1 cellular context compared by ENCODE assay signal in the genomic region with DNA sequence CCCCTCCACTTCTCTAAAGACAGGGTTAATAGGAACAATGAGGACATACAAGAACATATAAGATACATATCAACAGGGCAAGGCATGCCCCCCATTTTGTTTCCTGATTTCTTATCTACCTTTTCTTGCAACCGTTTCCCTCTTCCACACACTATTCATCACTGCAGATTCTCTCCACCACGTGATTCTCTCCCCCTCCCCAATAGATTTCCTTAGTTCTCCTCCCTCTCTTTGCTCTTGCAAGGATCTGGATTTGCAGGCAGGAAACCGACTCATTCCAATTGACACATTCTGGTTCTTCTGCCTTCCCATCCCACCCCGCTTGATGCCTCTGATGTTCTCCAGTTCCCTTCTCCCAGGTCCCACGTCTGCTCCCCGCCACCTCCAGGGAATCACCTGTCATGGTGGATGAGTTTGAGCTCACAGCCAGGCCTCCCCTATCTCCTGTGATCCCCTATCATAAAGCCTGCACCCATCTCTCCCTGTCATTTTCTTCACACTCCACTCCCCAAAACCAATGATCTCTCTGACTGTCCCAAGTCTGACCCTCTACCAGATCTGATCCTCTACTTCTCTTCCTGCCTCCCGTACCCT.
TF ChIP-seq lines count a peak whose summit lies in the region.

No MANE protein-coding gene starts in this region.

TF ChIP-seq in neural cell, 6 proteins besides CTCF, POLR2A, EP300 and RAD21:
- no peak for TF ChIP-seq TAF1 (IDR thresholded peaks at IDR 0.05; ENCODE audit: low read depth)
- no peak for TF ChIP-seq EZH2 (IDR thresholded peaks at IDR 0.05; ENCODE audit: borderline replicate concordance, insufficient read depth, low read length, poor library complexity, severe bottlenecking)
- no peak for TF ChIP-seq SMC3 (conservative IDR thresholded peaks at IDR 0.05; ENCODE audit: poor library complexity)
- TF ChIP-seq, protein P1, sequence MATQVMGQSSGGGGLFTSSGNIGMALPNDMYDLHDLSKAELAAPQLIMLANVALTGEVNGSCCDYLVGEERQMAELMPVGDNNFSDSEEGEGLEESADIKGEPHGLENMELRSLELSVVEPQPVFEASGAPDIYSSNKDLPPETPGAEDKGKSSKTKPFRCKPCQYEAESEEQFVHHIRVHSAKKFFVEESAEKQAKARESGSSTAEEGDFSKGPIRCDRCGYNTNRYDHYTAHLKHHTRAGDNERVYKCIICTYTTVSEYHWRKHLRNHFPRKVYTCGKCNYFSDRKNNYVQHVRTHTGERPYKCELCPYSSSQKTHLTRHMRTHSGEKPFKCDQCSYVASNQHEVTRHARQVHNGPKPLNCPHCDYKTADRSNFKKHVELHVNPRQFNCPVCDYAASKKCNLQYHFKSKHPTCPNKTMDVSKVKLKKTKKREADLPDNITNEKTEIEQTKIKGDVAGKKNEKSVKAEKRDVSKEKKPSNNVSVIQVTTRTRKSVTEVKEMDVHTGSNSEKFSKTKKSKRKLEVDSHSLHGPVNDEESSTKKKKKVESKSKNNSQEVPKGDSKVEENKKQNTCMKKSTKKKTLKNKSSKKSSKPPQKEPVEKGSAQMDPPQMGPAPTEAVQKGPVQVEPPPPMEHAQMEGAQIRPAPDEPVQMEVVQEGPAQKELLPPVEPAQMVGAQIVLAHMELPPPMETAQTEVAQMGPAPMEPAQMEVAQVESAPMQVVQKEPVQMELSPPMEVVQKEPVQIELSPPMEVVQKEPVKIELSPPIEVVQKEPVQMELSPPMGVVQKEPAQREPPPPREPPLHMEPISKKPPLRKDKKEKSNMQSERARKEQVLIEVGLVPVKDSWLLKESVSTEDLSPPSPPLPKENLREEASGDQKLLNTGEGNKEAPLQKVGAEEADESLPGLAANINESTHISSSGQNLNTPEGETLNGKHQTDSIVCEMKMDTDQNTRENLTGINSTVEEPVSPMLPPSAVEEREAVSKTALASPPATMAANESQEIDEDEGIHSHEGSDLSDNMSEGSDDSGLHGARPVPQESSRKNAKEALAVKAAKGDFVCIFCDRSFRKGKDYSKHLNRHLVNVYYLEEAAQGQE (IDR thresholded peaks at IDR 0.05; ENCODE audit: borderline replicate concordance) = no peak
- no peak for TF ChIP-seq MXI1 (conservative IDR thresholded peaks at IDR 0.05; ENCODE audit: poor library complexity, severe bottlenecking)
- TF ChIP-seq POLR2AphosphoS5 (IDR thresholded peaks at IDR 0.05) = no peak
